In genomic region chr10:3785251-3785848, GRCh38 we compare ENCODE assay signal across 1 cellular context.
TF ChIP-seq lines count a peak whose summit lies in the region.

No MANE protein-coding gene starts in this region.

TF ChIP-seq in HepG2, 621 proteins besides CTCF, POLR2A, EP300 and RAD21 (continued from another document and continues in another):
- TF ChIP-seq, protein P1, sequence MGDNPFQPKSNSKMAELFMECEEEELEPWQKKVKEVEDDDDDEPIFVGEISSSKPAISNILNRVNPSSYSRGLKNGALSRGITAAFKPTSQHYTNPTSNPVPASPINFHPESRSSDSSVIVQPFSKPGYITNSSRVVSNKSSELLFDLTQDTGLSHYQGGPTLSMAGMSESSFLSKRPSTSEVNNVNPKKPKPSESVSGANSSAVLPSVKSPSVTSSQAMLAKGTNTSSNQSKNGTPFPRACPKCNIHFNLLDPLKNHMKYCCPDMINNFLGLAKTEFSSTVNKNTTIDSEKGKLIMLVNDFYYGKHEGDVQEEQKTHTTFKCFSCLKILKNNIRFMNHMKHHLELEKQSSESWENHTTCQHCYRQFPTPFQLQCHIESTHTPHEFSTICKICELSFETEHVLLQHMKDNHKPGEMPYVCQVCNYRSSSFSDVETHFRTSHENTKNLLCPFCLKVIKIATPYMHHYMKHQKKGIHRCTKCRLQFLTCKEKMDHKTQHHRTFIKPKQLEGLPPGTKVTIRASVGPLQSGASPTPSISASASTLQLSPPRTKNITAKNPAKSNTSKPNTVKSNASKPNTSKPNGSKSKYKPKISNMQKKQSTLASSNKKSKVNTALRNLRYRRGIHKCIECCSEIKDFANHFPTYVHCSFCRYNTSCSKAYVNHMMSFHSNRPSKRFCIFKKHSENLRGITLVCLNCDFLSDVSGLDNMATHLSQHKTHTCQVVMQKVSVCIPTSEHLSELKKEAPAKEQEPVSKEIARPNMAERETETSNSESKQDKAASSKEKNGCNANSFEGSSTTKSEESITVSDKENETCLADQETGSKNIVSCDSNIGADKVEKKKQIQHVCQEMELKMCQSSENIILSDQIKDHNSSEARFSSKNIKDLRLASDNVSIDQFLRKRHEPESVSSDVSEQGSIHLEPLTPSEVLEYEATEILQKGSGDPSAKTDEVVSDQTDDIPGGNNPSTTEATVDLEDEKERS (CRISPR knock-in tag; IDR thresholded peaks at IDR 0.05): no peak
- TF ChIP-seq IRF9 (CRISPR knock-in tag; IDR thresholded peaks at IDR 0.05; ENCODE audit: borderline replicate concordance) (0 out of 2 replicates have a peak, but pooled peaks have one; percentile 46), SMARCC2 (IDR thresholded peaks at IDR 0.05) (no peak), ZNF709 (CRISPR knock-in tag; IDR thresholded peaks at IDR 0.05) (no peak; the same call in 1 of the 2 replicates), GABPB1 (CRISPR knock-in tag; IDR thresholded peaks at IDR 0.05) (peak; percentile 60), TEAD3 (CRISPR knock-in tag; optimal IDR thresholded peaks at IDR 0.05; ENCODE audit: borderline replicate concordance) (no peak), HES4 (CRISPR knock-in tag; IDR thresholded peaks at IDR 0.05; ENCODE audit: borderline replicate concordance) (peak; percentile 80), ERF (CRISPR knock-in tag; IDR thresholded peaks at IDR 0.05) (peak; percentile 29; the same call in 1 of the 2 replicates), SIN3A (IDR thresholded peaks at IDR 0.05; ENCODE audit: borderline replicate concordance, low read depth, low read length) (0 out of 2 replicates have a peak, but pooled peaks have one; percentile 18), ZNF564 (CRISPR knock-in tag; IDR thresholded peaks at IDR 0.05) (peak; percentile 69), SATB2 (CRISPR knock-in tag; IDR thresholded peaks at IDR 0.05) (0 out of 2 replicates have a peak, but pooled peaks have one; percentile 17), HNF1A (IDR thresholded peaks at IDR 0.05; ENCODE audit: low read depth) (no peak), HNF1A (CRISPR knock-in tag; IDR thresholded peaks at IDR 0.05; ENCODE audit: borderline replicate concordance) (no peak), SOX5 (CRISPR knock-in tag; IDR thresholded peaks at IDR 0.05; ENCODE audit: borderline replicate concordance) (no peak), ZNF547 (CRISPR knock-in tag; IDR thresholded peaks at IDR 0.05) (no peak), NONO (IDR thresholded peaks at IDR 0.05) (no peak), NONO (CRISPR knock-in tag; conservative IDR thresholded peaks at IDR 0.05) (no peak), CCAR2 (optimal IDR thresholded peaks at IDR 0.05; ENCODE audit: low read depth, low read length) (no peak), KAT2B (IDR thresholded peaks at IDR 0.05; ENCODE audit: borderline replicate concordance, low read depth, low read length) (no peak), MTA1 (CRISPR knock-in tag; IDR thresholded peaks at IDR 0.05; ENCODE audit: borderline replicate concordance) (0 out of 2 replicates have a peak, but pooled peaks have one; percentile 25), KLF6 (CRISPR knock-in tag; IDR thresholded peaks at IDR 0.05) (no peak), ARNT2 (CRISPR knock-in tag; IDR thresholded peaks at IDR 0.05; ENCODE audit: low read depth) (peak; percentile 79; the same call in 1 of the 2 replicates), ZNF263 (CRISPR knock-in tag; IDR thresholded peaks at IDR 0.05) (peak; percentile 67), MED8 (CRISPR knock-in tag; IDR thresholded peaks at IDR 0.05; ENCODE audit: insufficient replicate concordance) (peak; percentile 84), NFKB2 (CRISPR knock-in tag; IDR thresholded peaks at IDR 0.05; ENCODE audit: borderline replicate concordance) (peak; percentile 78; the same call in 1 of the 2 replicates), PAX8 (CRISPR knock-in tag; IDR thresholded peaks at IDR 0.05; ENCODE audit: borderline replicate concordance) (no peak), ZSCAN21 (CRISPR knock-in tag; IDR thresholded peaks at IDR 0.05; ENCODE audit: borderline replicate concordance) (0 out of 2 replicates have a peak, but pooled peaks have one; percentile 57), GTF2F1 (IDR thresholded peaks at IDR 0.05; ENCODE audit: low read length) (peak; percentile 83; the same call in 1 of the 2 replicates), ZNF782 (CRISPR knock-in tag; IDR thresholded peaks at IDR 0.05; ENCODE audit: borderline replicate concordance) (0 out of 2 replicates have a peak, but pooled peaks have one; percentile 31), TBP (CRISPR knock-in tag; IDR thresholded peaks at IDR 0.05) (no peak), SOX6 (IDR thresholded peaks at IDR 0.05) (no peak), SOX6 (CRISPR knock-in tag; IDR thresholded peaks at IDR 0.05) (0 out of 2 replicates have a peak, but pooled peaks have one; percentile 21), TAF15 (IDR thresholded peaks at IDR 0.05; ENCODE audit: low read depth, low read length, poor library complexity, severe bottlenecking) (no peak), ONECUT2 (CRISPR knock-in tag; IDR thresholded peaks at IDR 0.05) (peak; percentile 12; the same call in 1 of the 2 replicates)
- TF ChIP-seq, protein P2, sequence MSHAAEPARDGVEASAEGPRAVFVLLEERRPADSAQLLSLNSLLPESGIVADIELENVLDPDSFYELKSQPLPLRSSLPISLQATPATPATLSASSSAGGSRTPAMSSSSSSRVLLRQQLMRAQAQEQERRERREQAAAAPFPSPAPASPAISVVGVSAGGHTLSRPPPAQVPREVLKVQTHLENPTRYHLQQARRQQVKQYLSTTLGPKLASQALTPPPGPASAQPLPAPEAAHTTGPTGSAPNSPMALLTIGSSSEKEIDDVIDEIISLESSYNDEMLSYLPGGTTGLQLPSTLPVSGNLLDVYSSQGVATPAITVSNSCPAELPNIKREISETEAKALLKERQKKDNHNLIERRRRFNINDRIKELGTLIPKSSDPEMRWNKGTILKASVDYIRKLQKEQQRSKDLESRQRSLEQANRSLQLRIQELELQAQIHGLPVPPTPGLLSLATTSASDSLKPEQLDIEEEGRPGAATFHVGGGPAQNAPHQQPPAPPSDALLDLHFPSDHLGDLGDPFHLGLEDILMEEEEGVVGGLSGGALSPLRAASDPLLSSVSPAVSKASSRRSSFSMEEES (CRISPR knock-in tag; IDR thresholded peaks at IDR 0.05): peak; percentile 76; the same call in 1 of the 2 replicates
- TF ChIP-seq, protein P3, sequence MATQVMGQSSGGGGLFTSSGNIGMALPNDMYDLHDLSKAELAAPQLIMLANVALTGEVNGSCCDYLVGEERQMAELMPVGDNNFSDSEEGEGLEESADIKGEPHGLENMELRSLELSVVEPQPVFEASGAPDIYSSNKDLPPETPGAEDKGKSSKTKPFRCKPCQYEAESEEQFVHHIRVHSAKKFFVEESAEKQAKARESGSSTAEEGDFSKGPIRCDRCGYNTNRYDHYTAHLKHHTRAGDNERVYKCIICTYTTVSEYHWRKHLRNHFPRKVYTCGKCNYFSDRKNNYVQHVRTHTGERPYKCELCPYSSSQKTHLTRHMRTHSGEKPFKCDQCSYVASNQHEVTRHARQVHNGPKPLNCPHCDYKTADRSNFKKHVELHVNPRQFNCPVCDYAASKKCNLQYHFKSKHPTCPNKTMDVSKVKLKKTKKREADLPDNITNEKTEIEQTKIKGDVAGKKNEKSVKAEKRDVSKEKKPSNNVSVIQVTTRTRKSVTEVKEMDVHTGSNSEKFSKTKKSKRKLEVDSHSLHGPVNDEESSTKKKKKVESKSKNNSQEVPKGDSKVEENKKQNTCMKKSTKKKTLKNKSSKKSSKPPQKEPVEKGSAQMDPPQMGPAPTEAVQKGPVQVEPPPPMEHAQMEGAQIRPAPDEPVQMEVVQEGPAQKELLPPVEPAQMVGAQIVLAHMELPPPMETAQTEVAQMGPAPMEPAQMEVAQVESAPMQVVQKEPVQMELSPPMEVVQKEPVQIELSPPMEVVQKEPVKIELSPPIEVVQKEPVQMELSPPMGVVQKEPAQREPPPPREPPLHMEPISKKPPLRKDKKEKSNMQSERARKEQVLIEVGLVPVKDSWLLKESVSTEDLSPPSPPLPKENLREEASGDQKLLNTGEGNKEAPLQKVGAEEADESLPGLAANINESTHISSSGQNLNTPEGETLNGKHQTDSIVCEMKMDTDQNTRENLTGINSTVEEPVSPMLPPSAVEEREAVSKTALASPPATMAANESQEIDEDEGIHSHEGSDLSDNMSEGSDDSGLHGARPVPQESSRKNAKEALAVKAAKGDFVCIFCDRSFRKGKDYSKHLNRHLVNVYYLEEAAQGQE (IDR thresholded peaks at IDR 0.05; ENCODE audit: borderline replicate concordance in 1 of 2, low read depth in 1 of 2, low read length in 2 of 2): peak in 1 of 2 experiments; percentile 77; a peak in 1 of 4 replicates
- TF ChIP-seq, protein P4, sequence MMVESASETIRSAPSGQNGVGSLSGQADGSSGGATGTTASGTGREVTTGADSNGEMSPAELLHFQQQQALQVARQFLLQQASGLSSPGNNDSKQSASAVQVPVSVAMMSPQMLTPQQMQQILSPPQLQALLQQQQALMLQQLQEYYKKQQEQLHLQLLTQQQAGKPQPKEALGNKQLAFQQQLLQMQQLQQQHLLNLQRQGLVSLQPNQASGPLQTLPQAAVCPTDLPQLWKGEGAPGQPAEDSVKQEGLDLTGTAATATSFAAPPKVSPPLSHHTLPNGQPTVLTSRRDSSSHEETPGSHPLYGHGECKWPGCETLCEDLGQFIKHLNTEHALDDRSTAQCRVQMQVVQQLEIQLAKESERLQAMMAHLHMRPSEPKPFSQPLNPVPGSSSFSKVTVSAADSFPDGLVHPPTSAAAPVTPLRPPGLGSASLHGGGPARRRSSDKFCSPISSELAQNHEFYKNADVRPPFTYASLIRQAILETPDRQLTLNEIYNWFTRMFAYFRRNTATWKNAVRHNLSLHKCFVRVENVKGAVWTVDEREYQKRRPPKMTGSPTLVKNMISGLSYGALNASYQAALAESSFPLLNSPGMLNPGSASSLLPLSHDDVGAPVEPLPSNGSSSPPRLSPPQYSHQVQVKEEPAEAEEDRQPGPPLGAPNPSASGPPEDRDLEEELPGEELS (CRISPR knock-in tag; IDR thresholded peaks at IDR 0.05): 0 out of 2 replicates have a peak, but pooled peaks have one; percentile 2
- TF ChIP-seq, protein P5, sequence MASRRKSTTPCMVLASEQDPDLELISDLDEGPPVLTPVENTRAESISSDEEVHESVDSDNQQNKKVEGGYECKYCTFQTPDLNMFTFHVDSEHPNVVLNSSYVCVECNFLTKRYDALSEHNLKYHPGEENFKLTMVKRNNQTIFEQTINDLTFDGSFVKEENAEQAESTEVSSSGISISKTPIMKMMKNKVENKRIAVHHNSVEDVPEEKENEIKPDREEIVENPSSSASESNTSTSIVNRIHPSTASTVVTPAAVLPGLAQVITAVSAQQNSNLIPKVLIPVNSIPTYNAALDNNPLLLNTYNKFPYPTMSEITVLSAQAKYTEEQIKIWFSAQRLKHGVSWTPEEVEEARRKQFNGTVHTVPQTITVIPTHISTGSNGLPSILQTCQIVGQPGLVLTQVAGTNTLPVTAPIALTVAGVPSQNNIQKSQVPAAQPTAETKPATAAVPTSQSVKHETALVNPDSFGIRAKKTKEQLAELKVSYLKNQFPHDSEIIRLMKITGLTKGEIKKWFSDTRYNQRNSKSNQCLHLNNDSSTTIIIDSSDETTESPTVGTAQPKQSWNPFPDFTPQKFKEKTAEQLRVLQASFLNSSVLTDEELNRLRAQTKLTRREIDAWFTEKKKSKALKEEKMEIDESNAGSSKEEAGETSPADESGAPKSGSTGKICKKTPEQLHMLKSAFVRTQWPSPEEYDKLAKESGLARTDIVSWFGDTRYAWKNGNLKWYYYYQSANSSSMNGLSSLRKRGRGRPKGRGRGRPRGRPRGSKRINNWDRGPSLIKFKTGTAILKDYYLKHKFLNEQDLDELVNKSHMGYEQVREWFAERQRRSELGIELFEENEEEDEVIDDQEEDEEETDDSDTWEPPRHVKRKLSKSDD (CRISPR knock-in tag; IDR thresholded peaks at IDR 0.05; ENCODE audit: low read depth): no peak
- TF ChIP-seq, protein P6, sequence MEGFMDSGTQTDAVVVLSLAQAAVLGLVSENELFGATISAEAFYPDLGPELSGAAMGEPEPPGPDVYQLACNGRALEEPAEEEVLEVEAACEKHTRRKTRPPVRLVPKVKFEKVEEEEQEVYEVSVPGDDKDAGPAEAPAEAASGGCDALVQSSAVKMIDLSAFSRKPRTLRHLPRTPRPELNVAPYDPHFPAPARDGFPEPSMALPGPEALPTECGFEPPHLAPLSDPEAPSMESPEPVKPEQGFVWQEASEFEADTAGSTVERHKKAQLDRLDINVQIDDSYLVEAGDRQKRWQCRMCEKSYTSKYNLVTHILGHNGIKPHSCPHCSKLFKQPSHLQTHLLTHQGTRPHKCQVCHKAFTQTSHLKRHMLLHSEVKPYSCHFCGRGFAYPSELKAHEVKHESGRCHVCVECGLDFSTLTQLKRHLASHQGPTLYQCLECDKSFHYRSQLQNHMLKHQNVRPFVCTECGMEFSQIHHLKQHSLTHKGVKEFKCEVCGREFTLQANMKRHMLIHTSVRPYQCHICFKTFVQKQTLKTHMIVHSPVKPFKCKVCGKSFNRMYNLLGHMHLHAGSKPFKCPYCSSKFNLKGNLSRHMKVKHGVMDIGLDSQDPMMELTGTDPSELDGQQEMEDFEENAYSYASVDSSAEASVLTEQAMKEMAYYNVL (CRISPR knock-in tag; IDR thresholded peaks at IDR 0.05; ENCODE audit: borderline replicate concordance): 0 out of 2 replicates have a peak, but pooled peaks have one; percentile 37
